ENCODE assay signal across 1 cellular context in the genomic region with DNA sequence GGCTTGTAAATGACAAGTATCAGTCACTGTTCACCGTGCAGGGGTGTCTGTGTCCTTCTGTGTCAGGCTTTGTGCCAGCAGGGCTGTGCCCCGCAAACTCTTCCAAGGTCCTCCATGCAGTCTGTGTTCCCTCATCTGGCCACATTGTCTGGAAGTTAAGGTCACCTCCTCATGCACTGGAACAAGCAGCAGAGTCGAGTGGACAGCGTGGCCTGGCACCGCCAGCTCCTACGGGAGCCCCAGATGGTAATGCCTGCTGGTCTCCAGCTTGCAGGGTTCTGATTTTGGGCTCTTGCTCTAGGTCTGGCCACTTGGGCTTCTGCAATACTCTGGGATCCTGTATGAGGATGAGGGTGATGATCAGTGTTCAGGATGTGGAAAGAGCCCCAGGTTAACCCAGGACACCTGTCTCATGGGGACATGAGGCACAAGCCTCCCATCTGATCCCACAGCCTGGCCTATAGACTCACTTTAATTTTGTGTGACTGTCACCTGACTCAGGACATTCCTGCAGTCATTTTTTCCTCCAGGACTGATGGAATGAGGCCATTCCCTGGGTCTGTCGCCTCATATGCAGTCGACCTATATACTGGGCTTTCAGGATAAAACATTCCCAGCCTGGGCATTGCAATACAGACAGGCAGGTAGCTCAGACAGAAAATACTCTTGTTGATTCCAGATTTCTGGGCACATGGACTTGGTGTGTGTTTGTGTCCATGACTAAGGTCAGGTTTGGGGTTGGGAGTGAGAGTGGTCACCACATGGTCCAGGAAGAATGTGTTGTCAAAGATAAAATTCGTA.
TF ChIP-seq lines count a peak whose summit lies in the region.

No MANE protein-coding gene starts in this region.

TF ChIP-seq in K562, 482 proteins besides CTCF, POLR2A, EP300 and RAD21 (continued from another document and continues in another):
- TF ChIP-seq, protein P1, sequence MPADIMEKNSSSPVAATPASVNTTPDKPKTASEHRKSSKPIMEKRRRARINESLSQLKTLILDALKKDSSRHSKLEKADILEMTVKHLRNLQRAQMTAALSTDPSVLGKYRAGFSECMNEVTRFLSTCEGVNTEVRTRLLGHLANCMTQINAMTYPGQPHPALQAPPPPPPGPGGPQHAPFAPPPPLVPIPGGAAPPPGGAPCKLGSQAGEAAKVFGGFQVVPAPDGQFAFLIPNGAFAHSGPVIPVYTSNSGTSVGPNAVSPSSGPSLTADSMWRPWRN (IDR thresholded peaks at IDR 0.05; ENCODE audit: low read depth): no peak
- TF ChIP-seq SRSF1 (IDR thresholded peaks at IDR 0.05; ENCODE audit: low read depth, low read length): no peak
- TF ChIP-seq POLR2B (IDR thresholded peaks at IDR 0.05; ENCODE audit: low read depth, partially characterized antibody): no peak
- TF ChIP-seq MCM5 (IDR thresholded peaks at IDR 0.05; ENCODE audit: low read depth): no peak
- no peak for TF ChIP-seq SIN3A (IDR thresholded peaks at IDR 0.05; ENCODE audit: borderline replicate concordance in 2 of 2, control insufficient read depth in 1 of 2, low read depth in 2 of 2, low read length in 2 of 2)
- no peak for TF ChIP-seq MEIS2 (IDR thresholded peaks at IDR 0.05; ENCODE audit: partially characterized antibody)
- TF ChIP-seq, protein P2, sequence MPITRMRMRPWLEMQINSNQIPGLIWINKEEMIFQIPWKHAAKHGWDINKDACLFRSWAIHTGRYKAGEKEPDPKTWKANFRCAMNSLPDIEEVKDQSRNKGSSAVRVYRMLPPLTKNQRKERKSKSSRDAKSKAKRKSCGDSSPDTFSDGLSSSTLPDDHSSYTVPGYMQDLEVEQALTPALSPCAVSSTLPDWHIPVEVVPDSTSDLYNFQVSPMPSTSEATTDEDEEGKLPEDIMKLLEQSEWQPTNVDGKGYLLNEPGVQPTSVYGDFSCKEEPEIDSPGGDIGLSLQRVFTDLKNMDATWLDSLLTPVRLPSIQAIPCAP (CRISPR knock-in tag; IDR thresholded peaks at IDR 0.05; ENCODE audit: borderline replicate concordance): no peak
- TF ChIP-seq ATF3 (IDR thresholded peaks at IDR 0.05): no peak
- TF ChIP-seq ATF3 (CRISPR knock-in tag; conservative IDR thresholded peaks at IDR 0.05): no peak
- no peak for TF ChIP-seq EZH2 (IDR thresholded peaks at IDR 0.05; ENCODE audit: borderline replicate concordance, low read depth, low read length)
- no peak for TF ChIP-seq NR3C1 (CRISPR knock-in tag; IDR thresholded peaks at IDR 0.05)
- TF ChIP-seq MTA1 (IDR thresholded peaks at IDR 0.05; ENCODE audit: borderline replicate concordance): no peak
- no peak for TF ChIP-seq MAZ (CRISPR knock-in tag; conservative IDR thresholded peaks at IDR 0.05 in 1 of 2, IDR thresholded peaks at IDR 0.05 in 1 of 2)
- TF ChIP-seq SMAD4 (CRISPR knock-in tag; conservative IDR thresholded peaks at IDR 0.05): no peak
- TF ChIP-seq FOXJ3 (CRISPR knock-in tag; IDR thresholded peaks at IDR 0.05): 0 out of 2 replicates have a peak, but pooled peaks have one; percentile 13
- no peak for TF ChIP-seq ARID3A (IDR thresholded peaks at IDR 0.05; ENCODE audit: borderline replicate concordance, low read depth, low read length)
- no peak for TF ChIP-seq HDGF (IDR thresholded peaks at IDR 0.05)
- no peak for TF ChIP-seq HDAC2 (IDR thresholded peaks at IDR 0.05)
- TF ChIP-seq HDAC8 (tag; IDR thresholded peaks at IDR 0.05): no peak
- no peak for TF ChIP-seq LCOR (CRISPR knock-in tag; IDR thresholded peaks at IDR 0.05)
- TF ChIP-seq ZNF165 (CRISPR knock-in tag; IDR thresholded peaks at IDR 0.05; ENCODE audit: borderline replicate concordance): no peak
- no peak for TF ChIP-seq TOE1 (IDR thresholded peaks at IDR 0.05; ENCODE audit: borderline replicate concordance)
- 0 out of 2 replicates have a peak, but pooled peaks have one; percentile 77 for TF ChIP-seq TOE1 (CRISPR knock-in tag; IDR thresholded peaks at IDR 0.05; ENCODE audit: borderline replicate concordance, low read depth)
- no peak for TF ChIP-seq MYNN (IDR thresholded peaks at IDR 0.05)
- TF ChIP-seq MYNN (CRISPR knock-in tag; IDR thresholded peaks at IDR 0.05): 0 out of 2 replicates have a peak, but pooled peaks have one; percentile 10
- TF ChIP-seq ZBTB17 (CRISPR knock-in tag; IDR thresholded peaks at IDR 0.05): 0 out of 2 replicates have a peak, but pooled peaks have one; percentile 15
- TF ChIP-seq RHOXF2B (CRISPR knock-in tag; conservative IDR thresholded peaks at IDR 0.05): no peak
- TF ChIP-seq, protein P3, sequence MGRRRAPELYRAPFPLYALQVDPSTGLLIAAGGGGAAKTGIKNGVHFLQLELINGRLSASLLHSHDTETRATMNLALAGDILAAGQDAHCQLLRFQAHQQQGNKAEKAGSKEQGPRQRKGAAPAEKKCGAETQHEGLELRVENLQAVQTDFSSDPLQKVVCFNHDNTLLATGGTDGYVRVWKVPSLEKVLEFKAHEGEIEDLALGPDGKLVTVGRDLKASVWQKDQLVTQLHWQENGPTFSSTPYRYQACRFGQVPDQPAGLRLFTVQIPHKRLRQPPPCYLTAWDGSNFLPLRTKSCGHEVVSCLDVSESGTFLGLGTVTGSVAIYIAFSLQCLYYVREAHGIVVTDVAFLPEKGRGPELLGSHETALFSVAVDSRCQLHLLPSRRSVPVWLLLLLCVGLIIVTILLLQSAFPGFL (CRISPR knock-in tag; IDR thresholded peaks at IDR 0.05): 0 out of 2 replicates have a peak, but pooled peaks have one; percentile 20
- TF ChIP-seq ZNF3 (CRISPR knock-in tag; IDR thresholded peaks at IDR 0.05): no peak
- no peak for TF ChIP-seq HMG20B (CRISPR knock-in tag; IDR thresholded peaks at IDR 0.05)
- no peak; the same call in 1 of the 2 replicates for TF ChIP-seq STAG1 (CRISPR knock-in tag; IDR thresholded peaks at IDR 0.05; ENCODE audit: borderline replicate concordance)
- no peak for TF ChIP-seq PCBP1 (IDR thresholded peaks at IDR 0.05; ENCODE audit: low read depth, low read length, poor library complexity, severe bottlenecking)
- no peak for TF ChIP-seq TAF9B (IDR thresholded peaks at IDR 0.05; ENCODE audit: partially characterized antibody)
- no peak for TF ChIP-seq TCFL5 (CRISPR knock-in tag; conservative IDR thresholded peaks at IDR 0.05)
- no peak for TF ChIP-seq SLC30A9 (CRISPR knock-in tag; IDR thresholded peaks at IDR 0.05)
- TF ChIP-seq, protein P4, sequence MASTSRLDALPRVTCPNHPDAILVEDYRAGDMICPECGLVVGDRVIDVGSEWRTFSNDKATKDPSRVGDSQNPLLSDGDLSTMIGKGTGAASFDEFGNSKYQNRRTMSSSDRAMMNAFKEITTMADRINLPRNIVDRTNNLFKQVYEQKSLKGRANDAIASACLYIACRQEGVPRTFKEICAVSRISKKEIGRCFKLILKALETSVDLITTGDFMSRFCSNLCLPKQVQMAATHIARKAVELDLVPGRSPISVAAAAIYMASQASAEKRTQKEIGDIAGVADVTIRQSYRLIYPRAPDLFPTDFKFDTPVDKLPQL (IDR thresholded peaks at IDR 0.05; ENCODE audit: extremely low read depth, insufficient read length): no peak
- no peak for TF ChIP-seq EGR1 (conservative IDR thresholded peaks at IDR 0.05)
- TF ChIP-seq TAF7 (tag; IDR thresholded peaks at IDR 0.05): no peak
- TF ChIP-seq, protein P5, sequence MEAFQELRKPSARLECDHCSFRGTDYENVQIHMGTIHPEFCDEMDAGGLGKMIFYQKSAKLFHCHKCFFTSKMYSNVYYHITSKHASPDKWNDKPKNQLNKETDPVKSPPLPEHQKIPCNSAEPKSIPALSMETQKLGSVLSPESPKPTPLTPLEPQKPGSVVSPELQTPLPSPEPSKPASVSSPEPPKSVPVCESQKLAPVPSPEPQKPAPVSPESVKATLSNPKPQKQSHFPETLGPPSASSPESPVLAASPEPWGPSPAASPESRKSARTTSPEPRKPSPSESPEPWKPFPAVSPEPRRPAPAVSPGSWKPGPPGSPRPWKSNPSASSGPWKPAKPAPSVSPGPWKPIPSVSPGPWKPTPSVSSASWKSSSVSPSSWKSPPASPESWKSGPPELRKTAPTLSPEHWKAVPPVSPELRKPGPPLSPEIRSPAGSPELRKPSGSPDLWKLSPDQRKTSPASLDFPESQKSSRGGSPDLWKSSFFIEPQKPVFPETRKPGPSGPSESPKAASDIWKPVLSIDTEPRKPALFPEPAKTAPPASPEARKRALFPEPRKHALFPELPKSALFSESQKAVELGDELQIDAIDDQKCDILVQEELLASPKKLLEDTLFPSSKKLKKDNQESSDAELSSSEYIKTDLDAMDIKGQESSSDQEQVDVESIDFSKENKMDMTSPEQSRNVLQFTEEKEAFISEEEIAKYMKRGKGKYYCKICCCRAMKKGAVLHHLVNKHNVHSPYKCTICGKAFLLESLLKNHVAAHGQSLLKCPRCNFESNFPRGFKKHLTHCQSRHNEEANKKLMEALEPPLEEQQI (IDR thresholded peaks at IDR 0.05): no peak
- TF ChIP-seq PHB (CRISPR knock-in tag; IDR thresholded peaks at IDR 0.05): no peak
- no peak for TF ChIP-seq SIN3B (IDR thresholded peaks at IDR 0.05; ENCODE audit: low read depth)
- no peak for TF ChIP-seq TBL1XR1 (IDR thresholded peaks at IDR 0.05; ENCODE audit: low read length in 2 of 2)
- TF ChIP-seq SRF (CRISPR knock-in tag; IDR thresholded peaks at IDR 0.05): no peak
- no peak for TF ChIP-seq POLR2H (tag; IDR thresholded peaks at IDR 0.05; ENCODE audit: low read depth)
- peak; percentile 77; the same call in 1 of the 2 replicates for TF ChIP-seq IRF2 (CRISPR knock-in tag; IDR thresholded peaks at IDR 0.05)
- TF ChIP-seq, protein P6, sequence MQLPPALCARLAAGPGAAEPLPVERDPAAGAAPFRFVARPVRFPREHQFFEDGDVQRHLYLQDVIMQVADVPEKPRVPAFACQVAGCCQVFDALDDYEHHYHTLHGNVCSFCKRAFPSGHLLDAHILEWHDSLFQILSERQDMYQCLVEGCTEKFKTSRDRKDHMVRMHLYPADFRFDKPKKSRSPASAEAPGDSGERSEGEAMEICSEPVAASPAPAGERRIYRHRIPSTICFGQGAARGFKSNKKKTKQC (CRISPR knock-in tag; IDR thresholded peaks at IDR 0.05): peak; percentile 52; the same call in 1 of the 2 replicates
- peak; percentile 34; the same call in 1 of the 2 replicates for TF ChIP-seq THAP12 (CRISPR knock-in tag; IDR thresholded peaks at IDR 0.05)
- TF ChIP-seq ATF2 (CRISPR knock-in tag; IDR thresholded peaks at IDR 0.05): no peak
- TF ChIP-seq HLTF (IDR thresholded peaks at IDR 0.05): no peak
- no peak for TF ChIP-seq ZNF586 (CRISPR knock-in tag; conservative IDR thresholded peaks at IDR 0.05)
- TF ChIP-seq HDAC1 (IDR thresholded peaks at IDR 0.05): no peak
- no peak for TF ChIP-seq ZNF224 (CRISPR knock-in tag; IDR thresholded peaks at IDR 0.05)
- TF ChIP-seq SREBF1 (IDR thresholded peaks at IDR 0.05; ENCODE audit: borderline replicate concordance, low read depth, low read length): no peak
- TF ChIP-seq, protein P7, sequence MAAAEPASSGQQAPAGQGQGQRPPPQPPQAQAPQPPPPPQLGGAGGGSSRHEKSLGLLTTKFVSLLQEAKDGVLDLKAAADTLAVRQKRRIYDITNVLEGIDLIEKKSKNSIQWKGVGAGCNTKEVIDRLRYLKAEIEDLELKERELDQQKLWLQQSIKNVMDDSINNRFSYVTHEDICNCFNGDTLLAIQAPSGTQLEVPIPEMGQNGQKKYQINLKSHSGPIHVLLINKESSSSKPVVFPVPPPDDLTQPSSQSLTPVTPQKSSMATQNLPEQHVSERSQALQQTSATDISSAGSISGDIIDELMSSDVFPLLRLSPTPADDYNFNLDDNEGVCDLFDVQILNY (CRISPR knock-in tag; IDR thresholded peaks at IDR 0.05): no peak
- no peak for TF ChIP-seq ATF7 (IDR thresholded peaks at IDR 0.05)
- no peak for TF ChIP-seq ZNF507 (tag; conservative IDR thresholded peaks at IDR 0.05)
- no peak for TF ChIP-seq RBM17 (IDR thresholded peaks at IDR 0.05; ENCODE audit: borderline replicate concordance, low read depth, low read length)
